Comparison of ENCODE assay signal across 8 cellular contexts in genomic region chr11:844693-845644, GRCh38. TPM values are rescaled to one million over a fixed set of nuclear protein-coding genes. Genes with fewer than 3 reads are reported as not detected.
DNase-seq lines count a peak whose midpoint lies in the region; ATAC-seq and TF ChIP-seq lines count a peak whose summit lies in the region.

No MANE protein-coding gene starts in this region.

- peak overlapping the region; percentile 96 for H3K4me3 ChIP-seq in BJ (ENCODE audit: low read depth, low read length)
- no peak overlapping the region; the same call in none of the 2 replicates for H3K4me3 ChIP-seq in Jurkat, Clone E6-1 (ENCODE audit: low read length)
- H3K4me3 ChIP-seq in hepatocyte = no peak overlapping the region
- peak overlapping the region; percentile 80 to 100 (median 86) for H3K4me3 ChIP-seq in sigmoid colon

- H3K27ac ChIP-seq in hepatocyte (peak overlapping the region; percentile 98), sigmoid colon (peak overlapping the region; percentile 90 to 96 (median 93))

- H2AFZ ChIP-seq in hepatocyte = no peak overlapping the region

- H3K9me3 ChIP-seq in hepatocyte (ENCODE audit: low read depth) = no peaks in the 10 kb centered on the region
- no peaks in the 10 kb centered on the region for H3K9me3 ChIP-seq in sigmoid colon

- POLR2A ChIA-PET in BJ (lab: Charles Lee) = interaction anchor here (0.6 to 2.0 kb wide), 4 partner anchors 11 to 532 kb away, joined by 5 to 15 read pairs (median 10); partner anchors contain the start of genes CD151 and RPLP2

- peak overlapping the region; percentile 94 for H3K4me2 ChIP-seq in hepatocyte

- H3K79me2 ChIP-seq in hepatocyte = peaks cover 23% of the 10 kb centered on the region

- H3K36me3 ChIP-seq in BJ (ENCODE audit: control insufficient read depth, insufficient read depth, low read length) = peaks cover 10% of the 10 kb centered on the region
- H3K36me3 ChIP-seq in hepatocyte (replicated peaks; ENCODE audit: insufficient read depth, low read depth) = no peaks in the 10 kb centered on the region
- peaks cover 0 to 10% (median 2%) of the 10 kb centered on the region in 4 donors for H3K36me3 ChIP-seq in sigmoid colon

- TF ChIP-seq CTCF in BJ (IDR thresholded peaks at IDR 0.05; ENCODE audit: insufficient read depth, low read depth, low read length) (no peak), hepatocyte (IDR thresholded peaks at IDR 0.05; ENCODE audit: poor library complexity) (no peak), sigmoid colon (IDR thresholded peaks at IDR 0.05) (no peak)

- H3K9me2 ChIP-seq in hepatocyte (replicated peaks; ENCODE audit: insufficient read depth) = no peaks in the 10 kb centered on the region

- ATAC-seq in GM21367 (IDR thresholded peaks at IDR 0.05; ENCODE audit: unreplicated experiment) (no peak), GM18907 (IDR thresholded peaks at IDR 0.05; ENCODE audit: unreplicated experiment) (no peak)

- H3K27me3 ChIP-seq in BJ (ENCODE audit: control insufficient read depth, insufficient read depth, low read length) = no peaks in the 10 kb centered on the region
- peaks cover under 1% of the 10 kb centered on the region for H3K27me3 ChIP-seq in hepatocyte
- H3K27me3 ChIP-seq in sigmoid colon = peaks cover 0 to 20% (median 9%) of the 10 kb centered on the region in 3 donors

- DNase-seq in BJ (ENCODE audit: low read depth) (peak; percentile 80), astrocyte of the hippocampus (ENCODE audit: low read depth, low spot score) (peak; percentile 96), hepatocyte (ENCODE audit: low spot score) (peak; percentile 90), sigmoid colon (peak; percentile 99), COR-L47 (lab: John Stamatoyannopoulos, UW) (no peak)
- DNase-seq in Jurkat, Clone E6-1 (ENCODE audit: low read depth, low spot score) = peak; percentile 78

- H4K20me1 ChIP-seq in hepatocyte (ENCODE audit: insufficient read depth, poor library complexity, severe bottlenecking) = peaks cover 16% of the 10 kb centered on the region

- intact Hi-C loops in sigmoid colon (cut with DNase I) = loop anchor here (5.0 kb wide), 2 partner anchors 67 to 82 kb away; partner anchors contain the start of genes AP2A2 and CHID1

- 60% methylated on average over 26 of the region's 31 CpGs for WGBS in hepatocyte (ENCODE audit: low lambda C conversion rate, missing lambda C conversion rate)
- whole genome bisulfite sequencing in sigmoid colon, 2 donors = 30 to 44% methylated on average over 31 of the region's 31 CpGs

- H3K4me1 ChIP-seq in hepatocyte (ENCODE audit: insufficient read depth) (peaks cover 53% of the 10 kb centered on the region), sigmoid colon (peaks cover 0 to 81% (median 69%) of the 10 kb centered on the region in 4 donors)

- CTCF ChIA-PET in BJ (lab: Yijun Ruan, JAX) = interaction anchor here (0.6 to 4.4 kb wide), 9 partner anchors 10 to 206 kb away, joined by 3 to 20 read pairs (median 3); no protein-coding TSS in a partner anchor

- no peak for TF ChIP-seq POLR2A in sigmoid colon (IDR thresholded peaks at IDR 0.05)

- TF ChIP-seq EP300 in sigmoid colon (IDR thresholded peaks at IDR 0.05) = peak in 2 of 4 donors; percentile 48 to 59

RNA-seq across cellular contexts. Expression of gene TSPAN4, which starts 2.3 kb away (rescaled TPM):
- 145 and 295 TPM in 2 replicates for polyA plus RNA-seq in BJ (2011; rRNA removed)
- polyA minus RNA-seq in BJ (2011; rRNA and poly(A)+ RNA removed) = 51.8 and 70.2 TPM in 2 replicates
- 15.9 TPM for polyA plus RNA-seq in Jurkat, Clone E6-1 (2012; ENCODE audit: insufficient read depth, insufficient read length)
- 62.5 and 82.8 TPM in 2 replicates for total RNA-seq in hepatocyte
- 148 and 177 TPM in 2 replicates for polyA plus RNA-seq in hepatocyte
- 10 to 100 TPM; 79.2 to 92.7 (median 82.9) TPM for total RNA-seq in sigmoid colon
- polyA plus RNA-seq in sigmoid colon = 10 to 100 TPM in 2 of 3 donors, 1 to 10 TPM in 1; 8.8 to 41.0 (median 15.0) TPM

RNA-seq across cellular contexts. Expression of gene POLR2L, which starts 2.6 kb away (rescaled TPM):
- polyA plus RNA-seq in BJ (2011; rRNA removed) (308 and 734 TPM in 2 replicates), hepatocyte (372 and 402 TPM in 2 replicates), sigmoid colon (100 to 1,000 TPM; 139 to 198 (median 143) TPM)
- polyA minus RNA-seq in BJ (2011; rRNA and poly(A)+ RNA removed) = 123 and 136 TPM in 2 replicates
- polyA plus RNA-seq in Jurkat, Clone E6-1 (2012; ENCODE audit: insufficient read depth, insufficient read length) = 199 TPM
- total RNA-seq in hepatocyte (38.0 and 50.2 TPM in 2 replicates), sigmoid colon (10 to 100 TPM; 34.9 to 75.3 (median 52.0) TPM)

RNA-seq across cellular contexts. Expression of gene CD151, which starts 12.2 kb away (rescaled TPM):
- polyA plus RNA-seq in BJ (2011; rRNA removed) (1,448 and 2,262 TPM in 2 replicates), hepatocyte (356 and 392 TPM in 2 replicates), sigmoid colon (100 to 1,000 TPM in 1 of 3 donors, 10 to 100 TPM in 2; 91.9 to 436 (median 92.7) TPM)
- polyA minus RNA-seq in BJ (2011; rRNA and poly(A)+ RNA removed) = 434 and 704 TPM in 2 replicates
- polyA plus RNA-seq in Jurkat, Clone E6-1 (2012; ENCODE audit: insufficient read depth, insufficient read length) = 42.3 TPM
- total RNA-seq in hepatocyte (248 and 260 TPM in 2 replicates), sigmoid colon (100 to 1,000 TPM in 3 of 4 donors, 10 to 100 TPM in 1; 84.4 to 343 (median 278) TPM)

RNA-seq across cellular contexts. Expression of gene CRACR2B, which starts 17.2 kb away (rescaled TPM):
- polyA plus RNA-seq in BJ (2011; rRNA removed) (0.16 and 0.18 TPM in 2 replicates), hepatocyte (33.2 and 39.7 TPM in 2 replicates), sigmoid colon (100 to 1,000 TPM in 1 of 3 donors, 10 to 100 TPM in 2; 32.1 to 149 (median 46.8) TPM)
- not detected in 2 replicates for polyA minus RNA-seq in BJ (2011; rRNA and poly(A)+ RNA removed)
- polyA plus RNA-seq in Jurkat, Clone E6-1 (2012; ENCODE audit: insufficient read depth, insufficient read length) = 6.5 TPM
- total RNA-seq in hepatocyte (9.7 and 10.2 TPM in 2 replicates), sigmoid colon (1 to 10 TPM; 1.5 to 9.5 (median 4.6) TPM)

RNA-seq across cellular contexts. Expression of gene PNPLA2, which starts 26.3 kb away (rescaled TPM):
- polyA plus RNA-seq in BJ (2011; rRNA removed) (32.0 and 53.1 TPM in 2 replicates), hepatocyte (50.0 and 57.3 TPM in 2 replicates), sigmoid colon (100 to 1,000 TPM in 1 of 3 donors, 10 to 100 TPM in 2; 35.4 to 137 (median 47.6) TPM)
- polyA minus RNA-seq in BJ (2011; rRNA and poly(A)+ RNA removed) = 53.3 and 57.3 TPM in 2 replicates
- polyA plus RNA-seq in Jurkat, Clone E6-1 (2012; ENCODE audit: insufficient read depth, insufficient read length) = 62.6 TPM
- total RNA-seq in hepatocyte (12.2 and 12.9 TPM in 2 replicates), sigmoid colon (10 to 100 TPM; 26.3 to 39.6 (median 34.6) TPM)

Comparison
In these comparisons a context has a peak if more than half of its experiments do, and no peak if none do; other contexts are left out.
1. H3K4me3 ChIP-seq: peak in BJ (single experiment) and sigmoid colon (4 of 4); none in Jurkat, Clone E6-1 (single experiment) and hepatocyte (single experiment).